In the genomic region with DNA sequence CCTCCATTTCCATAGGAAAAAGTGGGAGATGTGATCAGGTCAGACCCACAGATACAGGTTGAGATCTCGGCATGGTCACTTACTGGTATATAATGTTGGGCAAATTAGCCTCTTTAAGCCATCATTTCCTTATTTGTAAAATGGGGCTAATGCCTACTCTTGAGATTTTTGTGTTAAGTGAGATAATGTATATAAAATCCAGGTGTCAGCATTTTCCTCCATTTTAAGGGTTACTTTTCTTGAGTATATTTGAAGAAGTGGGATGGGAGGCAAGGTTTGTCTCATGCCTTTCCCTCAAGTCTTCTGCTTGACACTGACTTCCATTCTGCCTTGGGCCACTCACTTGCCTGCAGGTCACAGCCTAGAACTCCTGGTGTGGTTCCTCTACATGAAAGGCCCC, we compare ENCODE assay signal across 23 cellular contexts. TPM values are rescaled to one million over a fixed set of nuclear protein-coding genes. Genes with fewer than 3 reads are reported as not detected.
DNase-seq lines count a peak whose midpoint lies in the region; ATAC-seq, FAIRE-seq and TF ChIP-seq lines count a peak whose summit lies in the region.
"Had no signal": no experiment of that assay in that cellular context is flagged by ENCODE, and none has a peak within 500 bp of the region (broad histone marks: within the 10 kb centered on the region; RNA-seq: fewer than 3 reads in every experiment).

No MANE protein-coding gene starts in this region.

- CTCF ChIA-PET in A549 (lab: Yijun Ruan, JAX): interaction anchor here (0.7 to 1.4 kb wide), 2 partner anchors 9 to 10 kb away, joined by 3 to 4 read pairs; partner anchors contain the start of gene POU6F1
- CTCF ChIA-PET in K562 (lab: Yijun Ruan, JAX; ENCODE audit: low intra/inter-chr PET ratio): no interaction called here

- no peak overlapping the region for H3K9ac ChIP-seq in K562 (ENCODE audit: insufficient read depth in 1 of 2, low read depth in 2 of 2, low read length in 2 of 2)
- H3K9ac ChIP-seq: BLaER1 treated with 17β-estradiol and CSF1 and Interleukin-3, amounts not matched to agents 10 nM and 100 nM; GM23248 had no signal

- no TSS peak for BruUV-seq in K562 (replicated peaks; lab: Mats Ljungman, UMichigan)

- no peak for TF ChIP-seq POLR2A in A549 (IDR thresholded peaks at IDR 0.05; ENCODE audit: low read length)
- TF ChIP-seq POLR2A in K562 (conservative IDR thresholded peaks at IDR 0.05): no peak

- H3K27me3 ChIP-seq in K562 (ENCODE audit: control insufficient read depth in 2 of 2, insufficient read depth in 2 of 2, low read length in 2 of 2): no peaks in the 10 kb centered on the region
- H3K27me3 ChIP-seq: BE2C; BLaER1 treated with 17β-estradiol and CSF1 and Interleukin-3, amounts not matched to agents 10 nM and 100 nM had no signal

- 85% methylated on average over 1 of the region's 1 CpG for WGBS in A549 (ENCODE audit: missing lambda C conversion rate)
- 50% methylated on average over 1 of the region's 1 CpG for WGBS in K562 (ENCODE audit: insufficient coverage, low coverage, missing lambda C conversion rate)

- no peak for TF ChIP-seq RAD21 in A549 (conservative IDR thresholded peaks at IDR 0.05 in 1 of 2, IDR thresholded peaks at IDR 0.05 in 1 of 2)
- TF ChIP-seq RAD21 in K562 (CRISPR knock-in tag; conservative IDR thresholded peaks at IDR 0.05 in 1 of 2, IDR thresholded peaks at IDR 0.05 in 1 of 2): no peak

- DNase-seq in A549 (ENCODE audit: low read depth in 1 of 2, low spot score in 1 of 2): no peak
- DNase-seq in K562 (ENCODE audit: extremely low read depth in 1 of 4, low spot score in 3 of 4): no peak
- no peak for DNase-seq in NCI-H2227 (lab: John Stamatoyannopoulos, UW; ENCODE audit: unreplicated experiment)
- no peak for DNase-seq in caudate nucleus (lab: John Stamatoyannopoulos, UW)
- DNase-seq: ACHN; AML-193; BE2C; CD4-positive, alpha-beta T cell; CD8-positive, alpha-beta memory T cell; DMS 273 treated with DMSO at 0.1 percent for 48 hours; DMS79; EL; GDM1; GM23248; H7; HCEC 1CT had no signal

- H3K4me1 ChIP-seq in A549: no peaks in the 10 kb centered on the region; the same call in 2 of the 3 replicates
- H3K4me1 ChIP-seq in K562 (replicated peaks in 1 of 2; ENCODE audit: control insufficient read depth in 2 of 2, insufficient read depth in 2 of 2, low read length in 2 of 2): no peaks in the 10 kb centered on the region; a peak in 1 of 5 replicates
- H3K4me1 ChIP-seq: BE2C; BLaER1 treated with 17β-estradiol and CSF1 and Interleukin-3, amounts not matched to agents 10 nM and 100 nM had no signal

- no peak for TF ChIP-seq CTCF in 22Rv1 (IDR thresholded peaks at IDR 0.05)
- no peak for TF ChIP-seq CTCF in A549 (IDR thresholded peaks at IDR 0.05)
- no peak for TF ChIP-seq CTCF in K562 (IDR thresholded peaks at IDR 0.05 in 2 of 3, conservative IDR thresholded peaks at IDR 0.05 in 1 of 3; ENCODE audit: insufficient read depth in 2 of 3, low read depth in 1 of 3, low read length in 3 of 3)

- H3K9me3 ChIP-seq in A549 (no peaks in the 10 kb centered on the region), K562 (replicated peaks; ENCODE audit: control insufficient read depth, insufficient read depth, low read depth, low read length) (no peaks in the 10 kb centered on the region)
- H3K9me3 ChIP-seq: BE2C had no signal

- no peaks in the 10 kb centered on the region for H3K79me2 ChIP-seq in K562 (ENCODE audit: control insufficient read depth, insufficient read depth, low read length)

- intact Hi-C loops in K562 (cut with micrococcal nuclease): no loop called here

- no peak for TF ChIP-seq EP300 in A549 (IDR thresholded peaks at IDR 0.05)
- TF ChIP-seq EP300 in K562 (IDR thresholded peaks at IDR 0.05; ENCODE audit: low read length): no peak

- FAIRE-seq in A549 (lab: Jason Lieb, UNC): no peak
- no peak for FAIRE-seq in K562 (lab: Jason Lieb, UNC)
- FAIRE-seq: A204.1, D721Med, GM12878, GM19239, H1 had no signal

- H3K27ac ChIP-seq in 22Rv1 (peak overlapping the region; percentile 99), A549 (no peak overlapping the region), K562 (ENCODE audit: extremely low read depth, low read depth, low read length) (no peak overlapping the region), caudate nucleus (ENCODE audit: low read depth, low read length) (no peak overlapping the region)
- H3K27ac ChIP-seq: BLaER1 treated with 17β-estradiol and CSF1 and Interleukin-3, amounts not matched to agents 10 nM and 100 nM; GM23248 had no signal

- H3K36me3 ChIP-seq in K562 (ENCODE audit: control insufficient read depth, insufficient read depth, low read length): no peaks in the 10 kb centered on the region
- H3K36me3 ChIP-seq: BE2C; BLaER1 treated with 17β-estradiol and CSF1 and Interleukin-3, amounts not matched to agents 10 nM and 100 nM had no signal

- H2AFZ ChIP-seq in K562 (ENCODE audit: low read depth, low read length): no peak overlapping the region
- H2AFZ ChIP-seq: GM23248 had no signal

- in situ Hi-C loops in K562 (cut with MboI): no loop called here

- H3K4me2 ChIP-seq in A549: no peak overlapping the region
- H3K4me2 ChIP-seq in K562 (ENCODE audit: insufficient read depth, low read length): no peak overlapping the region
- H3K4me2 ChIP-seq: BLaER1 treated with 17β-estradiol and CSF1 and Interleukin-3, amounts not matched to agents 10 nM and 100 nM had no signal

- no peaks in the 10 kb centered on the region for H3K9me1 ChIP-seq in K562 (ENCODE audit: control insufficient read depth, insufficient read depth, low read length)

- no peaks in the 10 kb centered on the region for H4K20me1 ChIP-seq in K562 (replicated peaks; ENCODE audit: control insufficient read depth, insufficient read depth, low read length)
- H4K20me1 ChIP-seq: BLaER1 treated with 17β-estradiol and CSF1 and Interleukin-3, amounts not matched to agents 10 nM and 100 nM had no signal

- H3K4me3 ChIP-seq in A549 (no peak overlapping the region), K562 (no peak overlapping the region)
- H3K4me3 ChIP-seq: BLaER1 treated with 17β-estradiol and CSF1 and Interleukin-3, amounts not matched to agents 10 nM and 100 nM; GM12878; GM23248 had no signal

- POLR2A ChIA-PET in A549 (lab: Yijun Ruan, JAX): interaction anchor here (0.6 kb wide), 1 partner anchor 145 kb away, joined by 3 read pairs; the partner anchor contains the start of gene CSRNP2
- POLR2A ChIA-PET in K562 (lab: Yijun Ruan, JAX): interaction anchor here (1.0 to 1.6 kb wide), 4 partner anchors 9 to 17 kb away, joined by 3 to 7 read pairs (median 4); partner anchors contain the start of gene DAZAP2

- no peak for ATAC-seq in A549
- no peak for ATAC-seq in K562
- ATAC-seq: GM12878 had no signal

RNA-seq across cellular contexts. Expression of gene POU6F1, which starts 10.1 kb away (rescaled TPM):
- 1.3 and 1.7 TPM in 2 replicates for polyA plus RNA-seq in A549 (2011; rRNA removed)
- 1.3 TPM in 2 replicates for polyA plus RNA-seq in A549 (2012; cell fraction: cytosol; rRNA removed)
- 3.5 and 4.2 TPM in 2 replicates for polyA plus RNA-seq in A549 (2012; cell fraction: nucleus; rRNA removed)
- polyA plus RNA-seq in A549 (2017; fragmentation: RNase III; extraction: RNeasy Plus Mini Kit Qiagen cat#74134 plus additional on column Dnase treatment): 0.58 to 0.92 TPM (median 0.77 TPM) in 3 replicates
- 2.9 and 4.3 TPM in 2 replicates for polyA minus RNA-seq in A549 (2011; rRNA and poly(A)+ RNA removed)
- total RNA-seq in K562 (2011; cell fraction: chromatin; rRNA removed; ENCODE audit: low replicate concordance): 8.6 and 29.6 TPM in 2 replicates
- 5.3 and 7.0 TPM in 2 replicates for total RNA-seq in K562 (2011; cell fraction: nucleolus; rRNA removed)
- total RNA-seq in K562 (2011; cell fraction: nucleoplasm; rRNA removed): 13.7 and 24.2 TPM in 2 replicates
- 0.36 and 1.3 TPM in 2 replicates for total RNA-seq in K562 (2014; rRNA removed)
- 1.4 and 2.0 TPM in 2 replicates for total RNA-seq in K562 (2014; rRNA removed; fragmentation: Illumina TruSeq; extraction: Trizol)
- 0.98 and 1.1 TPM in 2 replicates for total RNA-seq in K562 (2015; rRNA removed; fragmentation: Illumina TruSeq; extraction: Trizol)
- total RNA-seq in K562 (2021): 3.3 and 4.0 TPM in 2 replicates
- polyA plus RNA-seq in K562 (2011; rRNA removed): 3.0 and 3.4 TPM in 2 replicates
- 1.2 and 1.3 TPM in 2 replicates for polyA plus RNA-seq in K562 (2011; cell fraction: cytosol; rRNA removed)
- 7.9 and 10.0 TPM in 2 replicates for polyA plus RNA-seq in K562 (2011; cell fraction: nucleus; rRNA removed)
- polyA plus RNA-seq in K562 (2012): 0.89 and 5.9 TPM in 2 replicates
- 1.1 and 1.4 TPM in 2 replicates for polyA plus RNA-seq in K562 (2014; fragmentation: Illumina TruSeq; extraction: Trizol)
- under 1 TPM; 0.14 to 0.25 TPM for polyA plus RNA-seq in K562 (2014; fragmentation: Nextera tagmentation; extraction: Ambion mirVana)
- 0.78 and 1.4 TPM in 2 replicates for polyA plus RNA-seq in K562 (2014; rRNA removed)
- 1.5 and 1.6 TPM in 2 replicates for polyA minus RNA-seq in K562 (2011; rRNA and poly(A)+ RNA removed)
- 2.1 and 2.3 TPM in 2 replicates for polyA minus RNA-seq in K562 (2011; cell fraction: cytosol; rRNA and poly(A)+ RNA removed)
- polyA minus RNA-seq in K562 (2011; cell fraction: nucleus; rRNA and poly(A)+ RNA removed): 2.3 and 3.6 TPM in 2 replicates

RNA-seq across cellular contexts. Expression of gene DAZAP2, which starts 10.7 kb away (rescaled TPM):
- polyA plus RNA-seq in A549 (2011; rRNA removed) (375 and 459 TPM in 2 replicates), A549 (2017; fragmentation: RNase III; extraction: RNeasy Plus Mini Kit Qiagen cat#74134 plus additional on column Dnase treatment) (290 to 304 TPM (median 292 TPM) in 3 replicates), K562 (2011; rRNA removed) (329 and 342 TPM in 2 replicates), K562 (2014; fragmentation: Illumina TruSeq; extraction: Trizol) (276 and 289 TPM in 2 replicates), K562 (2014; fragmentation: Nextera tagmentation; extraction: Ambion mirVana) (100 to 1,000 TPM; 364 to 668 TPM), K562 (2014; rRNA removed) (227 and 282 TPM in 2 replicates)
- 562 and 808 TPM in 2 replicates for polyA plus RNA-seq in A549 (2012; cell fraction: cytosol; rRNA removed)
- 357 and 411 TPM in 2 replicates for polyA plus RNA-seq in A549 (2012; cell fraction: nucleus; rRNA removed)
- 415 and 549 TPM in 2 replicates for polyA minus RNA-seq in A549 (2011; rRNA and poly(A)+ RNA removed)
- total RNA-seq in K562 (2011; cell fraction: chromatin; rRNA removed; ENCODE audit: low replicate concordance): 65.3 and 70.8 TPM in 2 replicates
- total RNA-seq in K562 (2011; cell fraction: nucleolus; rRNA removed): 50.3 and 56.7 TPM in 2 replicates
- total RNA-seq in K562 (2011; cell fraction: nucleoplasm; rRNA removed): 71.7 and 79.8 TPM in 2 replicates
- total RNA-seq in K562 (2014; rRNA removed) (111 and 116 TPM in 2 replicates), K562 (2014; rRNA removed; fragmentation: Illumina TruSeq; extraction: Trizol) (144 and 149 TPM in 2 replicates), K562 (2015; rRNA removed; fragmentation: Illumina TruSeq; extraction: Trizol) (194 and 195 TPM in 2 replicates), K562 (2021) (129 and 132 TPM in 2 replicates)
- 426 and 578 TPM in 2 replicates for polyA plus RNA-seq in K562 (2011; cell fraction: cytosol; rRNA removed)
- polyA plus RNA-seq in K562 (2011; cell fraction: nucleus; rRNA removed): 135 and 184 TPM in 2 replicates
- polyA plus RNA-seq in K562 (2012): 215 and 432 TPM in 2 replicates
- 188 and 248 TPM in 2 replicates for polyA minus RNA-seq in K562 (2011; rRNA and poly(A)+ RNA removed)
- 112 and 122 TPM in 2 replicates for polyA minus RNA-seq in K562 (2011; cell fraction: cytosol; rRNA and poly(A)+ RNA removed)
- 28.7 and 52.4 TPM in 2 replicates for polyA minus RNA-seq in K562 (2011; cell fraction: nucleus; rRNA and poly(A)+ RNA removed)

RNA-seq across cellular contexts. Expression of gene SMAGP, which starts 42.3 kb away (rescaled TPM):
- polyA plus RNA-seq in A549 (2011; rRNA removed): 27.2 and 38.3 TPM in 2 replicates
- 15.1 and 16.5 TPM in 2 replicates for polyA plus RNA-seq in A549 (2012; cell fraction: cytosol; rRNA removed)
- 5.3 and 9.7 TPM in 2 replicates for polyA plus RNA-seq in A549 (2012; cell fraction: nucleus; rRNA removed)
- 14.8 to 16.4 TPM (median 15.5 TPM) in 3 replicates for polyA plus RNA-seq in A549 (2017; fragmentation: RNase III; extraction: RNeasy Plus Mini Kit Qiagen cat#74134 plus additional on column Dnase treatment)
- 20.3 and 22.3 TPM in 2 replicates for polyA minus RNA-seq in A549 (2011; rRNA and poly(A)+ RNA removed)
- total RNA-seq in K562 (2011; cell fraction: chromatin; rRNA removed; ENCODE audit: low replicate concordance): 33.1 and 42.1 TPM in 2 replicates
- 28.7 and 34.4 TPM in 2 replicates for total RNA-seq in K562 (2011; cell fraction: nucleolus; rRNA removed)
- 43.1 and 65.2 TPM in 2 replicates for total RNA-seq in K562 (2011; cell fraction: nucleoplasm; rRNA removed)
- total RNA-seq in K562 (2014; rRNA removed): 23.1 and 26.4 TPM in 2 replicates
- total RNA-seq in K562 (2014; rRNA removed; fragmentation: Illumina TruSeq; extraction: Trizol): 26.5 and 31.6 TPM in 2 replicates
- 24.9 and 25.3 TPM in 2 replicates for total RNA-seq in K562 (2015; rRNA removed; fragmentation: Illumina TruSeq; extraction: Trizol)
- total RNA-seq in K562 (2021): 29.7 and 35.9 TPM in 2 replicates
- 52.2 and 62.3 TPM in 2 replicates for polyA plus RNA-seq in K562 (2011; rRNA removed)
- 47.6 and 61.5 TPM in 2 replicates for polyA plus RNA-seq in K562 (2011; cell fraction: cytosol; rRNA removed)
- polyA plus RNA-seq in K562 (2011; cell fraction: nucleus; rRNA removed): 38.6 and 59.2 TPM in 2 replicates
- polyA plus RNA-seq in K562 (2012): 40.6 and 110 TPM in 2 replicates
- 45.9 and 53.9 TPM in 2 replicates for polyA plus RNA-seq in K562 (2014; fragmentation: Illumina TruSeq; extraction: Trizol)
- polyA plus RNA-seq in K562 (2014; fragmentation: Nextera tagmentation; extraction: Ambion mirVana): 10 to 100 TPM; 26.0 to 29.9 TPM
- polyA plus RNA-seq in K562 (2014; rRNA removed): 33.6 and 35.3 TPM in 2 replicates
- 31.6 and 53.7 TPM in 2 replicates for polyA minus RNA-seq in K562 (2011; rRNA and poly(A)+ RNA removed)
- 14.2 and 22.0 TPM in 2 replicates for polyA minus RNA-seq in K562 (2011; cell fraction: cytosol; rRNA and poly(A)+ RNA removed)
- polyA minus RNA-seq in K562 (2011; cell fraction: nucleus; rRNA and poly(A)+ RNA removed): 10.8 and 13.6 TPM in 2 replicates

RNA-seq across cellular contexts. Expression of gene TFCP2, which starts 55.0 kb away (rescaled TPM):
- polyA plus RNA-seq in A549 (2011; rRNA removed) (36.9 and 39.8 TPM in 2 replicates), A549 (2017; fragmentation: RNase III; extraction: RNeasy Plus Mini Kit Qiagen cat#74134 plus additional on column Dnase treatment) (18.7 to 19.4 TPM (median 19.0 TPM) in 3 replicates), K562 (2011; rRNA removed) (25.4 and 34.4 TPM in 2 replicates), K562 (2014; fragmentation: Illumina TruSeq; extraction: Trizol) (35.2 and 38.9 TPM in 2 replicates), K562 (2014; fragmentation: Nextera tagmentation; extraction: Ambion mirVana) (10 to 100 TPM in 1 of 2 experiments, 1 to 10 TPM in 1; 8.0 to 17.8 TPM), K562 (2014; rRNA removed) (24.2 and 27.5 TPM in 2 replicates)
- polyA plus RNA-seq in A549 (2012; cell fraction: cytosol; rRNA removed): 15.8 and 15.9 TPM in 2 replicates
- polyA plus RNA-seq in A549 (2012; cell fraction: nucleus; rRNA removed): 8.3 and 13.1 TPM in 2 replicates
- polyA minus RNA-seq in A549 (2011; rRNA and poly(A)+ RNA removed): 10.9 TPM in 2 replicates
- total RNA-seq in K562 (2011; cell fraction: chromatin; rRNA removed; ENCODE audit: low replicate concordance): 20.7 and 41.6 TPM in 2 replicates
- 12.0 and 14.1 TPM in 2 replicates for total RNA-seq in K562 (2011; cell fraction: nucleolus; rRNA removed)
- total RNA-seq in K562 (2011; cell fraction: nucleoplasm; rRNA removed): 23.2 and 35.4 TPM in 2 replicates
- total RNA-seq in K562 (2014; rRNA removed) (17.2 and 18.1 TPM in 2 replicates), K562 (2014; rRNA removed; fragmentation: Illumina TruSeq; extraction: Trizol) (17.4 and 21.1 TPM in 2 replicates), K562 (2015; rRNA removed; fragmentation: Illumina TruSeq; extraction: Trizol) (17.2 and 19.3 TPM in 2 replicates), K562 (2021) (26.9 and 29.0 TPM in 2 replicates)
- 11.5 and 16.8 TPM in 2 replicates for polyA plus RNA-seq in K562 (2011; cell fraction: cytosol; rRNA removed)
- polyA plus RNA-seq in K562 (2011; cell fraction: nucleus; rRNA removed): 12.3 and 14.5 TPM in 2 replicates
- polyA plus RNA-seq in K562 (2012): 22.6 and 28.0 TPM in 2 replicates
- polyA minus RNA-seq in K562 (2011; rRNA and poly(A)+ RNA removed): 26.0 and 28.2 TPM in 2 replicates
- polyA minus RNA-seq in K562 (2011; cell fraction: cytosol; rRNA and poly(A)+ RNA removed): 10.6 and 11.7 TPM in 2 replicates
- 4.8 and 7.7 TPM in 2 replicates for polyA minus RNA-seq in K562 (2011; cell fraction: nucleus; rRNA and poly(A)+ RNA removed)
